Comparison of ENCODE assay signal across 8 cellular contexts in the genomic region with DNA sequence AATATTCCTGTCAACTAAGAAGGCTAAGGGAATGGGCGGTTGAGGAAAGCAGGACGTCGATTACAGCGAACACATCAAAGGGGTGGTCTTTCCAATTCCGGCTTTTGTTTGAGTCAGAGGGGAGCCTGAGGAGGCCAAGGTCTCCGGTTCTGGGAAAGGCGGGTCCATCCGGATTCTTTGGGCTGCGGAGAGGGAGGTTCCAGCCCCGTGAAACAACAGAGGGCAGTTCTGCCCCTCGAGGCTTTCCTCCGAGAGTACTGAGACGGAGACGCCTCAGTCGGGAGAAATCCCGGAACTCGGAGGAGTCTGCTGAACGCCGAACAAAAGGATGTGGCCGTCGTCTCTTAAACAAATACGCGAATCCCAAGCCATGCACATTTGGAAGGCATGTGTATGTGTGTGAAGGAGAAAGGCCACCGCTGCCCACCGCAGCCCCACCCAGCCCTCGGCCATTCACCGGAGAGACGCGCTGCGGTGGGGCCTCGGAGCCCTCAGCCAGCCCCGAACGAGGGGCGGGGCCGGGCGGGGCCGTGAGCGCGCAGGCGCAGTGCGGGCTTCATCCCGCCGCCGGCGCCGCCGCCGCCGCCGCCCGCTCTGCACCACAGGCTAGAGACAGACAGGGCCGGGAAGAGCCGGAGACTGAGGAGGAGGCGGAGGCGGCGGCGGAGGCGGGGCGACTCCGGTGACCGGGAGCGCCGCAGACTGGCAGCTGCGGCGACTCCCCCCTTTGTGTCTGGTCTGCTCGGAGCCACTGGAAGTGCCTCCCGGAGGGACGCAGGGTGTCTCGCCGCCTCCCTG. TPM values are rescaled to one million over a fixed set of nuclear protein-coding genes. Genes with fewer than 3 reads are reported as not detected.
DNase-seq lines count a peak whose midpoint lies in the region; ATAC-seq, FAIRE-seq and TF ChIP-seq lines count a peak whose summit lies in the region.

Gene BMPR2 (plus strand): TSS at position 717 of the 798 bp plus-strand sequence. CDS start 1,148 bp downstream, outside the sequence.

- H3K4me2 ChIP-seq in HepG2 (ENCODE audit: low read depth, low read length), result peak within 1 kb of the TSS; percentile 92

- DNase-seq in BE2C, result peak; percentile 93
- DNase-seq in NCI-H526 (lab: John Stamatoyannopoulos, UW), result peak; percentile 75 to 93
- peak; percentile 78 for DNase-seq in activated CD4-positive, alpha-beta T cell treated with anti-CD3 and anti-CD28 coated beads, Interleukin-2, amount 50 U/mL, for 1 hour
- peak; percentile 95 for DNase-seq in dermis blood vessel endothelial cell
- DNase-seq in HepG2 (ENCODE audit: low spot score), result peak; percentile 83
- peak; percentile 76 to 80 for DNase-seq in stimulated activated CD4-positive, alpha-beta T cell treated with anti-CD3 and anti-CD28 coated beads, Interleukin-2, amount 100 ng/mL, for 48 hours

- peak within 1 kb of the TSS; percentile 16 for H2AFZ ChIP-seq in HepG2 (ENCODE audit: low read length)

- peak within 1 kb of the TSS; percentile 85 for H3K27ac ChIP-seq in HepG2 (ENCODE audit: extremely low read length, insufficient read depth, low read length)

- POLR2A ChIA-PET in HepG2 (lab: Yijun Ruan, JAX), result interaction anchor here (1.0 to 1.2 kb wide), 2 partner anchors 36 to 106 kb away, joined by 3 read pairs; no protein-coding TSS in a partner anchor

- H3K36me3 ChIP-seq in BE2C, result no peaks in the 10 kb centered on the region
- H3K36me3 ChIP-seq in HepG2 (replicated peaks in 1 of 2; ENCODE audit: control insufficient read depth in 1 of 2, insufficient read depth in 2 of 2, low read length in 2 of 2), result no peaks in the 10 kb centered on the region

- TSS peak; percentile 93 for BruUV-seq in HepG2 (replicated peaks; lab: Mats Ljungman, UMichigan)

- H3K4me1 ChIP-seq in BE2C (peaks cover 4% of the 10 kb centered on the region; the same call in 1 of the 2 replicates), HepG2 (ENCODE audit: insufficient read depth, low read length) (peaks cover 40% of the 10 kb centered on the region)

- peak within 1 kb of the TSS; percentile 89 for H3K4me3 ChIP-seq in BE2C (ENCODE audit: low read depth, low read length)
- peak within 1 kb of the TSS; percentile 88 to 99 (median 95) for H3K4me3 ChIP-seq in HepG2 (replicated peaks in 1 of 3; ENCODE audit: insufficient read depth in 1 of 3, low read depth in 2 of 3, low read length in 3 of 3)

- TF ChIP-seq RAD21 in HepG2 (CRISPR knock-in tag; IDR thresholded peaks at IDR 0.05), result no peak

- FAIRE-seq in HepG2 (lab: Jason Lieb, UNC), result no peak

- TF ChIP-seq EP300 in HepG2 (IDR thresholded peaks at IDR 0.05; ENCODE audit: low read depth in 2 of 2, low read length in 2 of 2) (peak; percentile 10 to 45; a peak in 2 of 4 replicates), HepG2 (CRISPR knock-in tag; IDR thresholded peaks at IDR 0.05; ENCODE audit: borderline replicate concordance) (peak; percentile 28; the same call in 1 of the 2 replicates)

- TF ChIP-seq CTCF in BE2C (IDR thresholded peaks at IDR 0.05; ENCODE audit: low read depth, low read length) (no peak), HepG2 (CRISPR knock-in tag; IDR thresholded peaks at IDR 0.05) (no peak)

- H3K9me3 ChIP-seq in BE2C (no peaks in the 10 kb centered on the region), HepG2 (ENCODE audit: low read length) (no peaks in the 10 kb centered on the region)

- ATAC-seq in GM19324 (IDR thresholded peaks at IDR 0.05; ENCODE audit: low FRiP score, unreplicated experiment) (peak; percentile 81), HG03460 (IDR thresholded peaks at IDR 0.05; ENCODE audit: unreplicated experiment) (peak; percentile 62), HepG2 (peak; percentile 84)

- peak; percentile 95 to 98 for TF ChIP-seq POLR2A in HepG2 (IDR thresholded peaks at IDR 0.05; ENCODE audit: insufficient read depth in 1 of 2, low read depth in 2 of 2, low read length in 2 of 2)

- peaks cover 19% of the 10 kb centered on the region for H4K20me1 ChIP-seq in HepG2 (ENCODE audit: insufficient read depth, low read length)

- intact Hi-C loops in HepG2 (cut with micrococcal nuclease; ENCODE audit: unreplicated experiment), result loop anchor here (1.0 to 5.0 kb wide), 3 partner anchors 69 to 118 kb away; no protein-coding TSS in a partner anchor

- CTCF ChIA-PET in HepG2 (lab: Yijun Ruan, JAX; ENCODE audit: low intra/inter-chr PET ratio, low total read pairs), result no interaction called here

- in situ Hi-C loops in HepG2 (cut with HindIII; ENCODE audit: extremely low pct_ligation_motif_present, low pct_unique_long_range_greater_than_20kb), result no loop called here

- H3K27me3 ChIP-seq in BE2C, result no peaks in the 10 kb centered on the region
- no peaks in the 10 kb centered on the region; a peak in 1 of 5 replicates for H3K27me3 ChIP-seq in HepG2 (ENCODE audit: control insufficient read depth in 1 of 2, insufficient read depth in 2 of 2, low read length in 2 of 2)

- H3K79me2 ChIP-seq in HepG2 (ENCODE audit: insufficient read depth, low read length), result peaks cover 43% of the 10 kb centered on the region

- WGBS in HepG2 (ENCODE audit: low lambda C conversion rate), result under 1% methylated on average over 41 of the region's 70 CpGs

- H3K9ac ChIP-seq in HepG2 (ENCODE audit: insufficient read depth, low read depth, low read length), result peak within 1 kb of the TSS; percentile 82

TF ChIP-seq in HepG2, 621 proteins besides CTCF, POLR2A, EP300 and RAD21 (continues in another document):
- TF ChIP-seq ZMYM3 (CRISPR knock-in tag; IDR thresholded peaks at IDR 0.05) (peak; percentile 48), ZNF776 (CRISPR knock-in tag; IDR thresholded peaks at IDR 0.05) (peak; percentile 81; the same call in 1 of the 2 replicates), SAP130 (CRISPR knock-in tag; IDR thresholded peaks at IDR 0.05; ENCODE audit: low read depth) (peak; percentile 87), SOX6 (IDR thresholded peaks at IDR 0.05) (no peak), SOX6 (CRISPR knock-in tag; IDR thresholded peaks at IDR 0.05) (peak; percentile 71), DPF2 (CRISPR knock-in tag; IDR thresholded peaks at IDR 0.05; ENCODE audit: borderline replicate concordance, low read depth) (peak; percentile 28; the same call in 1 of the 2 replicates), KDM4B (CRISPR knock-in tag; IDR thresholded peaks at IDR 0.05) (0 out of 2 replicates have a peak, but pooled peaks have one; percentile 48), ZNF12 (CRISPR knock-in tag; IDR thresholded peaks at IDR 0.05) (peak; percentile 28; the same call in 1 of the 2 replicates), PPARG (CRISPR knock-in tag; conservative IDR thresholded peaks at IDR 0.05) (no peak; the same call in 1 of the 2 replicates)
- TF ChIP-seq, protein P1, sequence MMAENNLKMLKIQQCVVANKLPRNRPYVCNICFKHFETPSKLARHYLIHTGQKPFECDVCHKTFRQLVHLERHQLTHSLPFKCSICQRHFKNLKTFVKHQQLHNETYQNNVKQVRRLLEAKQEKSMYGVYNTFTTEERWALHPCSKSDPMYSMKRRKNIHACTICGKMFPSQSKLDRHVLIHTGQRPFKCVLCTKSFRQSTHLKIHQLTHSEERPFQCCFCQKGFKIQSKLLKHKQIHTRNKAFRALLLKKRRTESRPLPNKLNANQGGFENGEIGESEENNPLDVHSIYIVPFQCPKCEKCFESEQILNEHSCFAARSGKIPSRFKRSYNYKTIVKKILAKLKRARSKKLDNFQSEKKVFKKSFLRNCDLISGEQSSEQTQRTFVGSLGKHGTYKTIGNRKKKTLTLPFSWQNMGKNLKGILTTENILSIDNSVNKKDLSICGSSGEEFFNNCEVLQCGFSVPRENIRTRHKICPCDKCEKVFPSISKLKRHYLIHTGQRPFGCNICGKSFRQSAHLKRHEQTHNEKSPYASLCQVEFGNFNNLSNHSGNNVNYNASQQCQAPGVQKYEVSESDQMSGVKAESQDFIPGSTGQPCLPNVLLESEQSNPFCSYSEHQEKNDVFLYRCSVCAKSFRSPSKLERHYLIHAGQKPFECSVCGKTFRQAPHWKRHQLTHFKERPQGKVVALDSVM (CRISPR knock-in tag; IDR thresholded peaks at IDR 0.05), result peak; percentile 65; the same call in 1 of the 2 replicates
- TF ChIP-seq, protein P2, sequence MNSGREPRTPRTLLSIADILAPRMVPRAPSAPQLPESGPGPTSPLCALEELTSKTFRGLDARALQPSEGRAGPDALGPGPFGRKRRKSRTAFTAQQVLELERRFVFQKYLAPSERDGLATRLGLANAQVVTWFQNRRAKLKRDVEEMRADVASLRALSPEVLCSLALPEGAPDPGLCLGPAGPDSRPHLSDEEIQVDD (CRISPR knock-in tag; IDR thresholded peaks at IDR 0.05; ENCODE audit: borderline replicate concordance), result 0 out of 2 replicates have a peak, but pooled peaks have one; percentile 35

RNA-seq across cellular contexts. Expression of gene BMPR2, which starts in this region (rescaled TPM):
- 5.4 TPM for polyA plus RNA-seq in BE2C (2012; ENCODE audit: insufficient read depth, insufficient read length, low read depth)
- total RNA-seq in dermis blood vessel endothelial cell (50.9 and 85.8 TPM in 2 replicates), HepG2 (2016; rRNA removed; fragmentation: Illumina TruSeq; extraction: Trizol) (5.5 and 7.4 TPM in 2 replicates)
- 13.2 and 14.1 TPM in 2 replicates for total RNA-seq in HepG2 (2016; cell fraction: cytosol; rRNA removed; fragmentation: Illumina TruSeq; extraction: Trizol; ENCODE audit: low read depth)
- total RNA-seq in HepG2 (2016; cell fraction: insoluble cytoplasmic fraction; rRNA removed; fragmentation: Illumina TruSeq; extraction: Trizol), result 5.4 and 6.0 TPM in 2 replicates
- 5.9 and 6.9 TPM in 2 replicates for total RNA-seq in HepG2 (2016; cell fraction: membrane; rRNA removed; fragmentation: Illumina TruSeq; extraction: Trizol)
- total RNA-seq in HepG2 (2016; cell fraction: nucleus; rRNA removed; fragmentation: Illumina TruSeq; extraction: Trizol), result 8.1 and 8.5 TPM in 2 replicates
- polyA plus RNA-seq in HepG2 (2011; rRNA removed), result 9.9 and 10.3 TPM in 2 replicates
- 5.9 and 9.5 TPM in 2 replicates for polyA plus RNA-seq in HepG2 (2011; cell fraction: cytosol; rRNA removed)
- 4.3 and 4.8 TPM in 2 replicates for polyA plus RNA-seq in HepG2 (2011; cell fraction: nucleus; rRNA removed)
- 7.1 and 8.8 TPM in 2 replicates for polyA plus RNA-seq in HepG2 (2012)
- polyA plus RNA-seq in HepG2 (2016; cell fraction: cytosol; fragmentation: Illumina TruSeq; extraction: Trizol; ENCODE audit: low read depth), result 0.36 and 0.44 TPM in 2 replicates
- polyA plus RNA-seq in HepG2 (2016; cell fraction: insoluble cytoplasmic fraction; fragmentation: Illumina TruSeq; extraction: Trizol; ENCODE audit: low read depth), result 8.8 and 9.2 TPM in 2 replicates
- 2.0 and 2.2 TPM in 2 replicates for polyA plus RNA-seq in HepG2 (2016; cell fraction: membrane; fragmentation: Illumina TruSeq; extraction: Trizol; ENCODE audit: low read depth)
- 10.9 and 11.7 TPM in 2 replicates for polyA plus RNA-seq in HepG2 (2016; cell fraction: nucleus; fragmentation: Illumina TruSeq; extraction: Trizol; ENCODE audit: insufficient read depth, low read depth)
- 15.2 and 16.0 TPM in 2 replicates for polyA minus RNA-seq in HepG2 (2011; rRNA and poly(A)+ RNA removed; ENCODE audit: low replicate concordance)
- 21.4 and 27.0 TPM in 2 replicates for polyA minus RNA-seq in HepG2 (2011; cell fraction: cytosol; rRNA and poly(A)+ RNA removed)
- polyA minus RNA-seq in HepG2 (2011; cell fraction: nucleus; rRNA and poly(A)+ RNA removed), result 16.5 and 23.7 TPM in 2 replicates

Comparison
In these comparisons a context has a peak if more than half of its experiments do, and no peak if none do; other contexts are left out.
1. Peak in every context shown above with its lines: DNase-seq, ATAC-seq, H3K4me3 ChIP-seq and H3K27ac ChIP-seq.